Comparison of ENCODE assay signal across 9 cellular contexts in genomic region chr4:3301450-3302163, GRCh38. TPM values are rescaled to one million over a fixed set of nuclear protein-coding genes. Genes with fewer than 3 reads are reported as not detected.
DNase-seq lines count a peak whose midpoint lies in the region; ATAC-seq and TF ChIP-seq lines count a peak whose summit lies in the region.
"Had no signal": no experiment of that assay in that cellular context is flagged by ENCODE, and none has a peak within 500 bp of the region (broad histone marks: within the 10 kb centered on the region; RNA-seq: fewer than 3 reads in every experiment).

No MANE protein-coding gene starts in this region.

- peaks cover 2% of the 10 kb centered on the region for H3K36me3 Mint-ChIP-seq in activated naive CD4-positive, alpha-beta T cell treated with anti-CD3 and anti-CD28 coated beads, Interleukin-2, amount 10 ng/mL, durations not matched to agents 7 days and 5 days
- H3K36me3 Mint-ChIP-seq in WTC11 (no peaks in the 10 kb centered on the region), endothelial cell (ENCODE audit: low read depth, unreplicated experiment) (peaks cover 12% of the 10 kb centered on the region)
- no peaks in the 10 kb centered on the region for H3K36me3 Mint-ChIP-seq in stimulated activated memory B cell treated with anti-CD40 and anti-IgM and Interleukin-4, amounts not matched to agents 10 μg/mL and 1 μg/mL and 100 μg/mL, for 72 hours

- peak overlapping the region; percentile 78 for H3K27ac Mint-ChIP-seq in activated naive CD4-positive, alpha-beta T cell treated with anti-CD3 and anti-CD28 coated beads, Interleukin-2, amount 10 ng/mL, durations not matched to agents 7 days and 5 days
- H3K27ac Mint-ChIP-seq in WTC11 (peak overlapping the region; percentile 39; the same call in 1 of the 2 replicates), endothelial cell (ENCODE audit: unreplicated experiment) (peak overlapping the region; percentile 74)
- peak overlapping the region; percentile 66 for H3K27ac Mint-ChIP-seq in stimulated activated memory B cell treated with anti-CD40 and anti-IgM and Interleukin-4, amounts not matched to agents 10 μg/mL and 1 μg/mL and 100 μg/mL, for 72 hours

- H3K4me1 Mint-ChIP-seq in activated naive CD4-positive, alpha-beta T cell treated with anti-CD3 and anti-CD28 coated beads, Interleukin-2, amount 10 ng/mL, durations not matched to agents 7 days and 5 days: peaks cover 53% of the 10 kb centered on the region
- H3K4me1 Mint-ChIP-seq in WTC11 (peaks cover 47% of the 10 kb centered on the region), endothelial cell (ENCODE audit: unreplicated experiment) (peaks cover 87% of the 10 kb centered on the region)
- peaks cover 36% of the 10 kb centered on the region for H3K4me1 Mint-ChIP-seq in stimulated activated memory B cell treated with anti-CD40 and anti-IgM and Interleukin-4, amounts not matched to agents 10 μg/mL and 1 μg/mL and 100 μg/mL, for 72 hours

- TF ChIP-seq CTCF in WTC11 (IDR thresholded peaks at IDR 0.05) (no peak), endothelial cell (IDR thresholded peaks at IDR 0.05; ENCODE audit: unreplicated experiment) (no peak)

- POLR2A ChIA-PET in WTC11 (lab: Charles Lee): no interaction called here

- DNase-seq in activated naive CD4-positive, alpha-beta T cell treated with anti-CD3 and anti-CD28 coated beads, Interleukin-2, amount 10 ng/mL, durations not matched to agents 7 days and 5 days: peak; percentile 50
- no peak for DNase-seq in activated naive CD4-positive, alpha-beta T cell treated with Interleukin-2 at 50 U/mL for 16 hours
- DNase-seq in WTC11 (ENCODE audit: low spot score) (no peak), endothelial cell (ENCODE audit: low spot score) (no peak), NCI-H345 (lab: John Stamatoyannopoulos, UW) (no peak), NCI-H82 (lab: John Stamatoyannopoulos, UW) (no peak)
- DNase-seq: transverse colon had no signal

- CTCF ChIA-PET in activated naive CD4-positive, alpha-beta T cell treated with anti-CD3 and anti-CD28 coated beads, Interleukin-2, amount 10 ng/mL, durations not matched to agents 7 days and 5 days (lab: Charles Lee): no interaction called here
- CTCF ChIA-PET in WTC11 (lab: Charles Lee): interaction anchor here (0.6 kb wide), 1 partner anchor 179 kb away, joined by 4 read pairs; no protein-coding TSS in a partner anchor

- H3K27me3 Mint-ChIP-seq in activated naive CD4-positive, alpha-beta T cell treated with anti-CD3 and anti-CD28 coated beads, Interleukin-2, amount 10 ng/mL, durations not matched to agents 7 days and 5 days: peaks cover 95% of the 10 kb centered on the region
- H3K27me3 Mint-ChIP-seq in WTC11 (ENCODE audit: low read depth): no peaks in the 10 kb centered on the region
- H3K27me3 Mint-ChIP-seq in endothelial cell (ENCODE audit: unreplicated experiment): peaks cover 2% of the 10 kb centered on the region
- peaks cover 24% of the 10 kb centered on the region for H3K27me3 Mint-ChIP-seq in stimulated activated memory B cell treated with anti-CD40 and anti-IgM and Interleukin-4, amounts not matched to agents 10 μg/mL and 1 μg/mL and 100 μg/mL, for 72 hours

- no peaks in the 10 kb centered on the region for H3K9me3 Mint-ChIP-seq in activated naive CD4-positive, alpha-beta T cell treated with anti-CD3 and anti-CD28 coated beads, Interleukin-2, amount 10 ng/mL, durations not matched to agents 7 days and 5 days
- H3K9me3 Mint-ChIP-seq in WTC11 (no peaks in the 10 kb centered on the region), endothelial cell (ENCODE audit: unreplicated experiment) (no peaks in the 10 kb centered on the region)
- H3K9me3 Mint-ChIP-seq in stimulated activated memory B cell treated with anti-CD40 and anti-IgM and Interleukin-4, amounts not matched to agents 10 μg/mL and 1 μg/mL and 100 μg/mL, for 72 hours: peaks cover 3% of the 10 kb centered on the region

- ATAC-seq in WTC11 (no peak), GM19023 (IDR thresholded peaks at IDR 0.05; ENCODE audit: unreplicated experiment) (no peak)
- ATAC-seq in stimulated activated memory B cell treated with anti-CD40 and anti-IgM and Interleukin-4, amounts not matched to agents 10 μg/mL and 1 μg/mL and 100 μg/mL, for 72 hours: no peak

- peak overlapping the region; percentile 55 for H3K4me3 Mint-ChIP-seq in activated naive CD4-positive, alpha-beta T cell treated with anti-CD3 and anti-CD28 coated beads, Interleukin-2, amount 10 ng/mL, durations not matched to agents 7 days and 5 days
- H3K4me3 Mint-ChIP-seq in WTC11 (no peak overlapping the region), endothelial cell (ENCODE audit: unreplicated experiment) (peak overlapping the region; percentile 68)
- no peak overlapping the region for H3K4me3 Mint-ChIP-seq in stimulated activated memory B cell treated with anti-CD40 and anti-IgM and Interleukin-4, amounts not matched to agents 10 μg/mL and 1 μg/mL and 100 μg/mL, for 72 hours

TF ChIP-seq in WTC11, 78 proteins besides CTCF, POLR2A, EP300 and RAD21:
- TF ChIP-seq JUN (CRISPR knock-in tag; IDR thresholded peaks at IDR 0.05): no peak

RNA-seq across cellular contexts. Expression of gene RGS12, which starts 8.8 kb away (rescaled TPM):
- total RNA-seq in WTC11 (2021) (21.0 to 24.7 TPM (median 24.2 TPM) in 3 replicates), endothelial cell (ENCODE audit: unreplicated experiment) (116 TPM)

RNA-seq across cellular contexts. Expression of gene MSANTD1, which starts 52.6 kb away (rescaled TPM):
- total RNA-seq in WTC11 (2021): 0.98 to 1.1 TPM (median 0.99 TPM) in 3 replicates
- 0.97 TPM for total RNA-seq in endothelial cell (ENCODE audit: unreplicated experiment)

Comparison
In these comparisons a context has a peak if more than half of its experiments do, and no peak if none do; other contexts are left out.
1. H3K4me3 Mint-ChIP-seq: peak in activated naive CD4-positive, alpha-beta T cell treated with anti-CD3 and anti-CD28 coated beads, Interleukin-2, amount 10 ng/mL, durations not matched to agents 7 days and 5 days (single experiment) and endothelial cell (single experiment); none in WTC11 (single experiment) and stimulated activated memory B cell treated with anti-CD40 and anti-IgM and Interleukin-4, amounts not matched to agents 10 μg/mL and 1 μg/mL and 100 μg/mL, for 72 hours (single experiment).
2. Peak in every context shown above with its lines, with median percentiles within 50 percentile points of each other: H3K27ac Mint-ChIP-seq.